Comparison of ENCODE assay signal across 8 cellular contexts in genomic region chr7:117014673-117015133, GRCh38.
DNase-seq lines count a peak whose midpoint lies in the region; ATAC-seq and TF ChIP-seq lines count a peak whose summit lies in the region.

No MANE protein-coding gene starts in this region.

- no peak for TF ChIP-seq CTCF in coronary artery (IDR thresholded peaks at IDR 0.05)
- no peak for TF ChIP-seq CTCF in endodermal cell (conservative IDR thresholded peaks at IDR 0.05)

- no peaks in the 10 kb centered on the region for H3K9me3 ChIP-seq in endodermal cell (ENCODE audit: control insufficient read depth, low read length)

- WGBS in endodermal cell (ENCODE audit: insufficient coverage in 1 of 2, insufficient read length in 1 of 2), 2 experiments: 75 to 93% methylated on average over 3 to 6 of the region's 6 CpGs

- peaks cover 45% of the 10 kb centered on the region for H3K27me3 Mint-ChIP-seq in endodermal cell (ENCODE audit: insufficient read depth)

- H3K27ac Mint-ChIP-seq in endodermal cell: no peak overlapping the region

- no peaks in the 10 kb centered on the region for H3K36me3 Mint-ChIP-seq in endodermal cell (ENCODE audit: low read depth)

- no peaks in the 10 kb centered on the region for H3K4me1 ChIP-seq in endodermal cell (ENCODE audit: control insufficient read depth, insufficient read depth, low read length)

- no peak overlapping the region for H3K4me3 Mint-ChIP-seq in endodermal cell

- ATAC-seq in HG02870 (IDR thresholded peaks at IDR 0.05; ENCODE audit: unreplicated experiment): peak; percentile 24

- H3K36me3 ChIP-seq in endodermal cell (ENCODE audit: control insufficient read depth, insufficient read depth, low read length): no peaks in the 10 kb centered on the region

- peak overlapping the region; percentile 51 for H3K4me3 ChIP-seq in coronary artery
- no peak overlapping the region for H3K4me3 ChIP-seq in endodermal cell (ENCODE audit: low read length)

- DNase-seq in activated T-cell treated with anti-CD3 and anti-CD28 coated beads for 1 hour (ENCODE audit: low read depth): peak; percentile 7
- DNase-seq in activated T-cell treated with anti-CD3 and anti-CD28 coated beads, Interleukin-2, amount 50 U/mL, for 1 hour: no peak
- DNase-seq in NOMO-1 treated with DMSO at 0.1 percent for 48 hours (lab: John Stamatoyannopoulos, UW; ENCODE audit: unreplicated experiment): peak; percentile 41
- no peak for DNase-seq in coronary artery (ENCODE audit: low spot score)
- DNase-seq in mucosa of gallbladder (ENCODE audit: low spot score): peak; percentile 47
- DNase-seq in cortex of kidney (lab: John Stamatoyannopoulos, UW): no peak
- DNase-seq in endodermal cell: no peak

- no peak overlapping the region for H3K9ac ChIP-seq in endodermal cell (ENCODE audit: extremely low read depth, low read length, poor library complexity, severe bottlenecking)

- no peaks in the 10 kb centered on the region for H3K9me3 Mint-ChIP-seq in endodermal cell

- peaks cover 15% of the 10 kb centered on the region for H3K4me1 Mint-ChIP-seq in endodermal cell

- H3K27ac ChIP-seq in coronary artery: peak overlapping the region; percentile 31 to 52
- H3K27ac ChIP-seq in endodermal cell (ENCODE audit: low read depth, low read length): no peak overlapping the region

- peaks cover 93% of the 10 kb centered on the region for H3K27me3 ChIP-seq in endodermal cell (ENCODE audit: control insufficient read depth, insufficient read depth, low read length, poor library complexity, severe bottlenecking)

Comparison
In these comparisons a context has a peak if more than half of its experiments do, and no peak if none do; other contexts are left out.
1. DNase-seq: peak in activated T-cell treated with anti-CD3 and anti-CD28 coated beads for 1 hour (single experiment), NOMO-1 treated with DMSO at 0.1 percent for 48 hours (single experiment) and mucosa of gallbladder (single experiment); none in activated T-cell treated with anti-CD3 and anti-CD28 coated beads, Interleukin-2, amount 50 U/mL, for 1 hour (single experiment), coronary artery (single experiment), cortex of kidney (single experiment) and endodermal cell (single experiment).